ENCODE assay signal across 29 cellular contexts in genomic region chr20:11492391-11492790, GRCh38.
"Had no signal": no experiment of that assay in that cellular context is flagged by ENCODE, and none has a peak within 500 bp of the region (broad histone marks: within the 10 kb centered on the region; RNA-seq: fewer than 3 reads in every experiment).

No MANE protein-coding gene starts in this region.

- H3K36me3 ChIP-seq: esophagus muscularis mucosa, heart right ventricle, lower lobe of right lung, neutrophil, prostate gland, right atrium auricular region, stomach, thyroid gland had no signal

- H3K9me3 ChIP-seq: esophagus muscularis mucosa, heart right ventricle, lower lobe of right lung, mucosa of descending colon, neutrophil, prostate gland, right atrium auricular region, stomach, thyroid gland had no signal

- H3K27ac Mint-ChIP-seq: naive B cell; natural killer cell treated with Interleukin-12 subunit alpha and Interleukin-12 subunit beta and Interleukin-15 and Interleukin-18, amount 100 ng/mL, for 72 hours had no signal

- H3K36me3 Mint-ChIP-seq: naive B cell had no signal

- H3K27ac ChIP-seq: coronary artery, esophagus muscularis mucosa, heart right ventricle, lower lobe of right lung, neutrophil, parathyroid adenoma, prostate gland, right atrium auricular region, stomach, thyroid gland had no signal

- H3K4me3 Mint-ChIP-seq: naive B cell; natural killer cell treated with Interleukin-12 subunit alpha and Interleukin-12 subunit beta and Interleukin-15 and Interleukin-18, amount 100 ng/mL, for 72 hours; neural crest cell had no signal

- DNase-seq: dermis blood vessel endothelial cell; effector memory CD4-positive, alpha-beta T cell; foreskin melanocyte; glutamatergic neuron; heart right ventricle; hippocampal formation; kidney glomerular epithelial cell; left ventricle myocardium superior; lower lobe of right lung; mucosa of descending colon; naive B cell; stimulated activated CD4-positive, alpha-beta T cell treated with anti-CD3 and anti-CD28 coated beads, Interleukin-12 subunit alpha, Interleukin-12 subunit beta, amount 100 ng/mL, for 4 hours; stimulated activated CD4-positive, alpha-beta T cell treated with anti-CD3 and anti-CD28 coated beads, Interleukin-1b, Interleukin-23, amount 100 ng/mL, for 48 hours; stimulated activated CD4-positive, alpha-beta T cell treated with anti-CD3 and anti-CD28 coated beads, Interleukin-4, amount 100 ng/mL, for 1 hour; stimulated activated CD8-positive, alpha-beta memory T cell treated with anti-CD3 and anti-CD28 coated beads, Interleukin-4, amount 100 ng/mL, for 48 hours; stimulated activated naive CD4-positive, alpha-beta T cell treated with Interleukin-2 at 50 U/mL for 16 hours; stomach; thyroid gland; trophoblast cell had no signal

- H3K27me3 ChIP-seq: esophagus muscularis mucosa, heart right ventricle, neutrophil, right atrium auricular region, stomach, thyroid gland had no signal

- H3K4me1 Mint-ChIP-seq: naive B cell had no signal

- H3K4me1 ChIP-seq: esophagus muscularis mucosa, heart right ventricle, lower lobe of right lung, parathyroid adenoma, prostate gland, right atrium auricular region, stomach had no signal

- H3K4me3 ChIP-seq: coronary artery, esophagus muscularis mucosa, heart right ventricle, lower lobe of right lung, mucosa of descending colon, prostate gland, right atrium auricular region, smooth muscle cell, stomach, thyroid gland had no signal

- ATAC-seq: heart right ventricle; left ventricle myocardium superior; lower lobe of right lung; mucosa of descending colon; natural killer cell treated with Interleukin-12 subunit alpha and Interleukin-12 subunit beta and Interleukin-15 and Interleukin-18, amount 100 ng/mL, for 72 hours; sciatic nerve had no signal

- H3K27me3 Mint-ChIP-seq: naive B cell; natural killer cell treated with Interleukin-12 subunit alpha and Interleukin-12 subunit beta and Interleukin-15 and Interleukin-18, amount 100 ng/mL, for 72 hours had no signal
